8 cellular contexts compared by ENCODE assay signal in the genomic region with DNA sequence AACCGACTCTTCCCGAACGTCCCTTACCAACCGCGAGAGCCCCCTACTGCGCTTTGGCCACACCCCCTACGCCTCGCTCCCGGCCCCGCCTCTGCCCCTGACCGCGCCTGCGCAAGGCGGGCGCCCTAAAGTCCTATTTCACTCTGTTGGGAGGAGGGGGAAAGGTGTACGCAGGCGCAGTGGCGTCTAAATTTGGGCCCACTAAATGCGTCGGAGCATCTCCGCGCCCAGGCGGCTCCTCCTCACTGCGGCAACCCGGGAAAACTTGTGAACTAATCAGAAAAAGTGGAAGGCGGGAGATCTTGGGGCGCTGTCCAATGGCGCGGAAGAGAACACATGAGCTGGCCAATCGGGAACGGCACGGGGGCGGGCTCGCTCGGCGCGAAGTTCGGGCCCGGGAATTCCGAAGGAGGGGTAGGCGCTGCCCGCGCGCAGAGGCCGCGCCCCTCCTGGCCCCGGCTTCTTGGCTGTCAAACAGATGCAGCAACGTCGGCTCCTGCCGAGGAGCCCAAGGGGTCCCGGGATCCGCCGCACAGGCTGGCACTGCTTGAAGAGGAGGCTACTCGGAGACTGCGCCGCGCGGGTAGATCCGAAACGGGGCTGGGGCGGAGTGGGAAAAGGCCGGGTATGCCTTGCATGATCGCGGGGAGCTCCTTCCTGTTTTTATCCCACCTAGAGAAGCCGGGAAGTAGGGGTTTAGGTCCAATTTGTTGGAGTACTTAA. TPM values are rescaled to one million over a fixed set of nuclear protein-coding genes. Genes with fewer than 3 reads are reported as not detected.
DNase-seq lines count a peak whose midpoint lies in the region; ATAC-seq and TF ChIP-seq lines count a peak whose summit lies in the region.

A gene with protein sequence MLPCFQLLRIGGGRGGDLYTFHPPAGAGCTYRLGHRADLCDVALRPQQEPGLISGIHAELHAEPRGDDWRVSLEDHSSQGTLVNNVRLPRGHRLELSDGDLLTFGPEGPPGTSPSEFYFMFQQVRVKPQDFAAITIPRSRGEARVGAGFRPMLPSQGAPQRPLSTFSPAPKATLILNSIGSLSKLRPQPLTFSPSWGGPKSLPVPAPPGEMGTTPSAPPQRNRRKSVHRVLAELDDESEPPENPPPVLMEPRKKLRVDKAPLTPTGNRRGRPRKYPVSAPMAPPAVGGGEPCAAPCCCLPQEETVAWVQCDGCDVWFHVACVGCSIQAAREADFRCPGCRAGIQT (plus strand): TSS at position 450 of the 723 bp plus-strand sequence. CDS start 881 bp downstream, outside the sequence.

- peak; percentile 47 for TF ChIP-seq POLR2A in Raji (IDR thresholded peaks at IDR 0.05; ENCODE audit: insufficient read depth, low read depth, low read length)

- no peak within 1 kb of the TSS for H3K56ac ChIP-seq in H9 (ENCODE audit: insufficient read length, low read depth, low read length)

- H3K4me2 ChIP-seq in H9 (ENCODE audit: insufficient read depth, insufficient read length, low read length) (peak within 1 kb of the TSS; percentile 93), fibroblast of lung (ENCODE audit: extremely low read depth, insufficient read depth, low read length) (peak within 1 kb of the TSS; percentile 99)

- no peak within 1 kb of the TSS for H3K18ac ChIP-seq in H9 (ENCODE audit: insufficient read length, low read depth, low read length)

- intact Hi-C loops in activated T-helper 2 cell treated with anti-CD3 and anti-CD28 coated beads, Interferon-gamma antibody, Interleukin-2, Interleukin-4, amounts not matched to agents 10 μg/mL and 5 μg/mL and 100 μg/mL, durations not matched to agents 14 hours and 24 hours and 36 hours (cut with micrococcal nuclease) = loop anchor here (1.0 to 2.0 kb wide), 3 partner anchors 22 to 114 kb away; a partner anchor contains a TSS
- intact Hi-C loops in natural killer cell (cut with micrococcal nuclease) = loop anchor here (2.0 kb wide), 1 partner anchor 38 kb away; no protein-coding TSS in a partner anchor

- no peak within 1 kb of the TSS for H4K91ac ChIP-seq in H9 (ENCODE audit: insufficient read length, low read depth, low read length)

- no peak within 1 kb of the TSS for H2BK5ac ChIP-seq in H9 (ENCODE audit: insufficient read length, low read length)

- H4K20me1 ChIP-seq in H9 (ENCODE audit: control insufficient read depth, insufficient read depth, insufficient read length) = no peaks in the 10 kb centered on the region
- H4K20me1 ChIP-seq in fibroblast of lung (ENCODE audit: control insufficient read depth, extremely low read depth, insufficient read depth, low read length) = no peaks in the 10 kb centered on the region

- no peak within 1 kb of the TSS for H3K4ac ChIP-seq in H9 (ENCODE audit: low read depth, low read length)

- H3K9me3 ChIP-seq in ES-I3 (ENCODE audit: control insufficient read depth, insufficient read depth, low read length) (no peaks in the 10 kb centered on the region), H9 (ENCODE audit: control insufficient read depth, low read depth, low read length) (no peaks in the 10 kb centered on the region), fibroblast of lung (ENCODE audit: control insufficient read depth, insufficient read depth, low read depth, low read length) (no peaks in the 10 kb centered on the region)

- DNase-seq in H9 (peak; percentile 98), M059J (ENCODE audit: low read depth) (peak; percentile 100), fibroblast of lung (ENCODE audit: low read depth in 2 of 2) (peak; percentile 97 to 99), natural killer cell (peak; percentile 94)
- DNase-seq in activated T-helper 2 cell treated with anti-CD3 and anti-CD28 coated beads, Interferon-gamma antibody, Interleukin-2, Interleukin-4, amounts not matched to agents 10 μg/mL and 5 μg/mL and 100 μg/mL, durations not matched to agents 14 hours and 24 hours and 36 hours (ENCODE audit: low spot score) = peak; percentile 99
- DNase-seq in stimulated activated naive CD4-positive, alpha-beta T cell (lab: John Stamatoyannopoulos, UW) = peak; percentile 97 to 99 (median 98)

- H2BK20ac ChIP-seq in H9 (ENCODE audit: low read depth, low read length, poor library complexity, severe bottlenecking) = no peak within 1 kb of the TSS

- no peaks in the 10 kb centered on the region for H3K79me2 ChIP-seq in H9 (ENCODE audit: insufficient read depth, low read length)
- H3K79me2 ChIP-seq in fibroblast of lung (ENCODE audit: control insufficient read depth, insufficient read depth, low read length) = peaks cover 23% of the 10 kb centered on the region

- peak within 1 kb of the TSS; percentile 86 to 95 (median 92) for H3K4me3 ChIP-seq in fibroblast of lung (replicated peaks in 1 of 4; ENCODE audit: control extremely low read depth in 1 of 4, insufficient read depth in 1 of 4, low read depth in 3 of 4, low read length in 4 of 4)

- no peak within 1 kb of the TSS for H3K23ac ChIP-seq in H9 (ENCODE audit: insufficient read length, low read depth, low read length)

- peaks cover 35 to 42% of the 10 kb centered on the region in 2 experiments for H3K4me1 Mint-ChIP-seq in H9
- peaks cover 32% of the 10 kb centered on the region for H3K4me1 Mint-ChIP-seq in activated T-helper 2 cell treated with anti-CD3 and anti-CD28 coated beads, Interferon-gamma antibody, Interleukin-2, Interleukin-4, amounts not matched to agents 10 μg/mL and 5 μg/mL and 100 μg/mL, durations not matched to agents 14 hours and 24 hours and 36 hours (ENCODE audit: low read depth)
- H3K4me1 Mint-ChIP-seq in natural killer cell = peaks cover 25 to 26% of the 10 kb centered on the region in 2 donors

- peak within 1 kb of the TSS; percentile 92 for H3K4me3 Mint-ChIP-seq in H9
- peak within 1 kb of the TSS; percentile 92 for H3K4me3 Mint-ChIP-seq in activated T-helper 2 cell treated with anti-CD3 and anti-CD28 coated beads, Interferon-gamma antibody, Interleukin-2, Interleukin-4, amounts not matched to agents 10 μg/mL and 5 μg/mL and 100 μg/mL, durations not matched to agents 14 hours and 24 hours and 36 hours (ENCODE audit: low read depth)
- H3K4me3 Mint-ChIP-seq in natural killer cell = peak within 1 kb of the TSS; percentile 98

- WGBS in H9 (ENCODE audit: extremely low coverage, insufficient read length, low lambda C conversion rate) = no CpG with 5 or more reads among the region's 65 CpGs

- no peak within 1 kb of the TSS for H4K5ac ChIP-seq in H9 (ENCODE audit: insufficient read length, low read depth, low read length)

- H3K23me2 ChIP-seq in H9 (ENCODE audit: insufficient read length, low read depth, low read length, poor library complexity, severe bottlenecking) = peaks cover 14% of the 10 kb centered on the region

- H3K14ac ChIP-seq in H9 (ENCODE audit: insufficient read depth, low read length) = no peak within 1 kb of the TSS

- H3K9ac ChIP-seq in ES-I3 (ENCODE audit: low read depth, low read length) = peak within 1 kb of the TSS; percentile 67
- H3K9ac ChIP-seq in H9 (ENCODE audit: extremely low read depth, insufficient read length, low read length) = peak within 1 kb of the TSS; percentile 61
- peak within 1 kb of the TSS; percentile 82 for H3K9ac ChIP-seq in fibroblast of lung (ENCODE audit: insufficient read depth, low read length)

- H3K4me1 ChIP-seq in ES-I3 (ENCODE audit: insufficient read depth, low read length) = peaks cover 19% of the 10 kb centered on the region
- H3K4me1 ChIP-seq in H9 (ENCODE audit: insufficient read depth, low read length) = peaks cover 11% of the 10 kb centered on the region; the same call in 1 of the 2 replicates
- peaks cover 11% of the 10 kb centered on the region for H3K4me1 ChIP-seq in fibroblast of lung (ENCODE audit: control insufficient read depth, extremely low read depth, insufficient read depth, low read length)

- no peak within 1 kb of the TSS for H2BK12ac ChIP-seq in H9 (ENCODE audit: insufficient read length, low read depth, low read length)

- no peak within 1 kb of the TSS for H2AFZ ChIP-seq in H9 (ENCODE audit: low read length)
- H2AFZ ChIP-seq in fibroblast of lung (ENCODE audit: low read length) = peak within 1 kb of the TSS; percentile 90

- H2BK15ac ChIP-seq in H9 (ENCODE audit: low read depth, low read length) = no peak within 1 kb of the TSS

- peaks cover 14% of the 10 kb centered on the region; the same call in 1 of the 2 replicates for H3K36me3 ChIP-seq in ES-I3 (ENCODE audit: insufficient read depth, low read length)
- H3K36me3 ChIP-seq in fibroblast of lung (ENCODE audit: control insufficient read depth, insufficient read depth, low read length) = peaks cover 5% of the 10 kb centered on the region

- H3K27ac ChIP-seq in H9 (ENCODE audit: insufficient read length, low read depth, low read length) (no peak within 1 kb of the TSS), fibroblast of lung (ENCODE audit: insufficient read depth, low read length) (peak within 1 kb of the TSS; percentile 76)

- H3T11ph ChIP-seq in H9 (ENCODE audit: low read length) = no peak within 1 kb of the TSS

- H3K27me3 ChIP-seq in H9 (ENCODE audit: insufficient read depth, low read length) (no peaks in the 10 kb centered on the region), fibroblast of lung (ENCODE audit: control insufficient read depth, insufficient read depth, low read length) (no peaks in the 10 kb centered on the region)

- no peaks in the 10 kb centered on the region for H3K79me1 ChIP-seq in H9 (ENCODE audit: insufficient read depth, low read depth, low read length, poor library complexity, severe bottlenecking)

- TF ChIP-seq CTCF in H9 (conservative IDR thresholded peaks at IDR 0.05) = no peak
- TF ChIP-seq CTCF in fibroblast of lung (conservative IDR thresholded peaks at IDR 0.05 in 1 of 2, IDR thresholded peaks at IDR 0.05 in 1 of 2; ENCODE audit: low read depth in 1 of 2, low read length in 2 of 2) = no peak
- no peak for TF ChIP-seq CTCF in natural killer cell (IDR thresholded peaks at IDR 0.05)

- ATAC-seq in natural killer cell = peak; percentile 90 to 96 (median 93)

- no peak within 1 kb of the TSS for H2BK120ac ChIP-seq in H9 (ENCODE audit: low read depth, low read length, poor library complexity, severe bottlenecking)

- H3K27me3 Mint-ChIP-seq in H9 (ENCODE audit: low read depth) (peaks cover 2% of the 10 kb centered on the region; the same call in 1 of the 2 replicates), natural killer cell (ENCODE audit: low read depth in 2 of 2) (no peaks in the 10 kb centered on the region)
- no peaks in the 10 kb centered on the region for H3K27me3 Mint-ChIP-seq in activated T-helper 2 cell treated with anti-CD3 and anti-CD28 coated beads, Interferon-gamma antibody, Interleukin-2, Interleukin-4, amounts not matched to agents 10 μg/mL and 5 μg/mL and 100 μg/mL, durations not matched to agents 14 hours and 24 hours and 36 hours (ENCODE audit: low read depth)

- no peak within 1 kb of the TSS for H4K8ac ChIP-seq in H9 (replicated peaks; ENCODE audit: insufficient read length, low read depth, low read length)

- H3K36me3 Mint-ChIP-seq in H9 (ENCODE audit: insufficient read depth in 1 of 3, low read depth in 3 of 3) (peaks cover 24 to 59% (median 52%) of the 10 kb centered on the region in 3 experiments; a peak in 6 of 7 replicates), natural killer cell (no peaks in the 10 kb centered on the region)
- H3K36me3 Mint-ChIP-seq in activated T-helper 2 cell treated with anti-CD3 and anti-CD28 coated beads, Interferon-gamma antibody, Interleukin-2, Interleukin-4, amounts not matched to agents 10 μg/mL and 5 μg/mL and 100 μg/mL, durations not matched to agents 14 hours and 24 hours and 36 hours (ENCODE audit: low read depth) = peaks cover 64% of the 10 kb centered on the region

- no peaks in the 10 kb centered on the region for H3K9me3 Mint-ChIP-seq in H9
- H3K9me3 Mint-ChIP-seq in activated T-helper 2 cell treated with anti-CD3 and anti-CD28 coated beads, Interferon-gamma antibody, Interleukin-2, Interleukin-4, amounts not matched to agents 10 μg/mL and 5 μg/mL and 100 μg/mL, durations not matched to agents 14 hours and 24 hours and 36 hours = no peaks in the 10 kb centered on the region
- no peaks in the 10 kb centered on the region for H3K9me3 Mint-ChIP-seq in natural killer cell

- H2AK5ac ChIP-seq in H9 (ENCODE audit: insufficient read length, low read length) = no peak within 1 kb of the TSS

- H3K27ac Mint-ChIP-seq in H9 = peak within 1 kb of the TSS; percentile 90 to 97 (median 94); a peak in 6 of 7 replicates
- peak within 1 kb of the TSS; percentile 87 for H3K27ac Mint-ChIP-seq in activated T-helper 2 cell treated with anti-CD3 and anti-CD28 coated beads, Interferon-gamma antibody, Interleukin-2, Interleukin-4, amounts not matched to agents 10 μg/mL and 5 μg/mL and 100 μg/mL, durations not matched to agents 14 hours and 24 hours and 36 hours
- peak within 1 kb of the TSS; percentile 85 to 87 for H3K27ac Mint-ChIP-seq in natural killer cell

RNA-seq across cellular contexts. Expression of the gene that starts here (rescaled TPM):
- total RNA-seq in H9 (2021) (15.0 and 16.5 TPM in 2 replicates), fibroblast of lung (2.3 and 8.4 TPM in 2 replicates), natural killer cell (10 to 100 TPM in 1 of 3 donors, 1 to 10 TPM in 2; 7.2 to 12.0 (median 9.2) TPM)
- 84.1 and 130 TPM in 2 replicates for total RNA-seq in M059J (2014; rRNA removed; shearing (Covaris generic))
- 81.5 and 82.0 TPM in 2 replicates for total RNA-seq in activated T-helper 2 cell treated with anti-CD3 and anti-CD28 coated beads, Interferon-gamma antibody, Interleukin-2, Interleukin-4, amounts not matched to agents 10 μg/mL and 5 μg/mL and 100 μg/mL, durations not matched to agents 14 hours and 24 hours and 36 hours
- 7.2 and 20.7 TPM in 2 replicates for polyA plus RNA-seq in fibroblast of lung
- polyA plus RNA-seq in fibroblast of lung (2012) = 8.6 and 26.4 TPM in 2 replicates
- polyA minus RNA-seq in fibroblast of lung (ENCODE audit: low replicate concordance) = 17.7 and 32.3 TPM in 2 replicates
